ENCODE assay signal across 28 cellular contexts in genomic region chr9:131027048-131027871, GRCh38. TPM values are rescaled to one million over a fixed set of nuclear protein-coding genes. Genes with fewer than 3 reads are reported as not detected.
"Had no signal": no experiment of that assay in that cellular context is flagged by ENCODE, and none has a peak within 500 bp of the region (broad histone marks: within the 10 kb centered on the region; RNA-seq: fewer than 3 reads in every experiment).

No MANE protein-coding gene starts in this region.

- H3K27ac ChIP-seq: brain microvascular endothelial cell, coronary artery, dorsolateral prefrontal cortex, esophagus muscularis mucosa, foreskin keratinocyte, gastrocnemius medialis had no signal

- DNase-seq: activated CD4-positive, alpha-beta T cell treated with anti-CD3 and anti-CD28 coated beads for 48 hours; activated CD4-positive, alpha-beta T cell treated with anti-CD3 and anti-CD28 coated beads, Interleukin-2, amount 50 U/mL, for 1 hour; activated CD4-positive, alpha-beta T cell treated with anti-CD3 and anti-CD28 coated beads, Interleukin-2, amount 50 U/mL, for 48 hours; activated CD8-positive, alpha-beta memory T cell treated with anti-CD3 and anti-CD28 coated beads for 24 hours; activated CD8-positive, alpha-beta T cell treated with anti-CD3 and anti-CD28 coated beads for 36 hours; activated effector memory CD4-positive, alpha-beta T cell treated with Interleukin-2 at 50 U/mL for 16 hours; activated gamma-delta T cell treated with Interleukin-2 at 50 U/mL for 16 hours; activated naive CD4-positive, alpha-beta T cell treated with anti-CD3 and anti-CD28 coated beads, Interleukin-2, amount 50 U/mL, for 16 hours; activated naive CD4-positive, alpha-beta T cell treated with Interleukin-2 at 50 U/mL for 16 hours; activated T-cell treated with anti-CD3 and anti-CD28 coated beads, Interleukin-2, amount 50 U/mL, for 4 hours; amniotic stem cell; anterior cingulate cortex; brain microvascular endothelial cell; dorsolateral prefrontal cortex; effector memory CD4-positive, alpha-beta T cell; erythroblast; foreskin keratinocyte; gastrocnemius medialis; glutamatergic neuron; T-helper 2 cell had no signal

- H3K27ac Mint-ChIP-seq: activated CD8-positive, alpha-beta T cell treated with anti-CD3 and anti-CD28 coated beads for 36 hours; activated naive CD8-positive, alpha-beta T cell; activated T-helper 17 cell treated with anti-CD3 and anti-CD28 coated beads, Interleukin-2, amount 50 U/mL, for 72 hours; dendritic cell treated with granulocyte-macrophage colony-stimulating factor and Interleukin-4, amounts not matched to agents 40 ng/mL and 50 ng/mL, for 4 days had no signal

- H3K36me3 Mint-ChIP-seq: activated naive CD8-positive, alpha-beta T cell had no signal

- H3K4me1 Mint-ChIP-seq: activated T-helper 17 cell treated with anti-CD3 and anti-CD28 coated beads, Interleukin-2, amount 50 U/mL, for 72 hours; central memory CD8-positive, alpha-beta T cell had no signal

- H3K4me1 ChIP-seq: esophagus muscularis mucosa, foreskin keratinocyte, gastrocnemius medialis had no signal

- H3K36me3 ChIP-seq: brain microvascular endothelial cell, esophagus muscularis mucosa, gastrocnemius medialis had no signal

- H3K4me3 Mint-ChIP-seq: activated CD8-positive, alpha-beta T cell treated with anti-CD3 and anti-CD28 coated beads for 36 hours; activated naive CD8-positive, alpha-beta T cell; activated T-cell treated with anti-CD3 and anti-CD28 coated beads, Interleukin-2, amount 50 U/mL, for 4 hours; activated T-helper 17 cell treated with anti-CD3 and anti-CD28 coated beads, Interleukin-2, amount 50 U/mL, for 72 hours; central memory CD8-positive, alpha-beta T cell; dendritic cell treated with granulocyte-macrophage colony-stimulating factor and Interleukin-4, amounts not matched to agents 40 ng/mL and 50 ng/mL, for 4 days had no signal

- H3K9me3 ChIP-seq: esophagus muscularis mucosa, gastrocnemius medialis had no signal

- FAIRE-seq: astrocyte, bronchial epithelial cell had no signal

- H3K27me3 Mint-ChIP-seq: activated naive CD8-positive, alpha-beta T cell; dendritic cell treated with granulocyte-macrophage colony-stimulating factor and Interleukin-4, amounts not matched to agents 40 ng/mL and 50 ng/mL, for 4 days had no signal

- H3K4me3 ChIP-seq: coronary artery, dorsolateral prefrontal cortex, esophagus muscularis mucosa, gastrocnemius medialis had no signal

- ATAC-seq: activated CD8-positive, alpha-beta T cell treated with anti-CD3 and anti-CD28 coated beads for 36 hours; activated T-cell treated with anti-CD3 and anti-CD28 coated beads, Interleukin-2, amount 50 U/mL, for 4 hours; activated T-helper 17 cell treated with anti-CD3 and anti-CD28 coated beads, Interleukin-2, amount 50 U/mL, for 72 hours; foreskin keratinocyte; gastrocnemius medialis had no signal

- H3K9me3 Mint-ChIP-seq: activated CD8-positive, alpha-beta T cell treated with anti-CD3 and anti-CD28 coated beads for 36 hours; activated T-cell treated with anti-CD3 and anti-CD28 coated beads, Interleukin-2, amount 50 U/mL, for 4 hours; activated T-helper 17 cell treated with anti-CD3 and anti-CD28 coated beads, Interleukin-2, amount 50 U/mL, for 72 hours; central memory CD8-positive, alpha-beta T cell; dendritic cell treated with granulocyte-macrophage colony-stimulating factor and Interleukin-4, amounts not matched to agents 40 ng/mL and 50 ng/mL, for 4 days had no signal

RNA-seq across cellular contexts. Expression of gene LAMC3, which starts 18.3 kb away (rescaled TPM):
- total RNA-seq: bronchial epithelial cell, foreskin keratinocyte had no signal
- polyA plus RNA-seq: foreskin keratinocyte had no signal
